Comparison of ENCODE assay signal across 24 cellular contexts in the genomic region with DNA sequence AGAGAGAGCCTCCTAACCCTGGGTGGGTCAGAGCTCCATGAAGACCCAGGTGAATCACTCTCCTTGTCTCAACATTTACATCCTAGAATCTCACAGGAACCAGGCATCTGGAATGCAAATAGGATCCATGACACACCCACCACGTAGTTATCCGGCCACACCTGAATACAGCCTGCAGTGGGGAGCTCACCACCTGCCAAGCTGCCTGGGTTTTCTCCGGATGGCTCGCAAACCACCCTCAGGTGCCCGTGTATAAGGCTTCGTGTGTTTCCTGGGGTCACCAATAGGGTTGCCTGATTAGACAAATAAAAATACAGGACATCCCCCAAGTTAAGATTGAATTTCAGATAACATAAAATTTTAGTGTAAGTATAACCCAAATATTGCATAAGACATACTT.
"Had no signal": no experiment of that assay in that cellular context is flagged by ENCODE, and none has a peak within 500 bp of the region (broad histone marks: within the 10 kb centered on the region; RNA-seq: fewer than 3 reads in every experiment).

No MANE protein-coding gene starts in this region.

- H3K9ac ChIP-seq: KMS-11 had no signal

- H3K4me3 Mint-ChIP-seq: activated CD4-positive, alpha-beta T cell treated with anti-CD3 and anti-CD28 coated beads, Interleukin-2, amount 10 ng/mL, durations not matched to agents 24 days and 14 days; activated CD8-positive, alpha-beta T cell treated with anti-CD3 and anti-CD28 coated beads for 36 hours; activated naive CD4-positive, alpha-beta T cell treated with anti-CD3 and anti-CD28 coated beads for 36 hours; activated naive CD8-positive, alpha-beta T cell treated with anti-CD3 and anti-CD28 coated beads, Interleukin-2, amount 50 U/mL, for 24 hours; activated T-cell treated with anti-CD3 and anti-CD28 coated beads, Interleukin-2, amount 50 U/mL, for 4 hours; activated T-helper 1 cell treated with anti-CD3 and anti-CD28 coated beads, Interleukin-12 subunit alpha, Interleukin-12 subunit beta, Interleukin-2, Interleukin-4 antibody, amounts not matched to agents 30 ng/mL and 10 ng/mL and 1 ng/mL, durations not matched to agents 14 hours and 24 hours and 36 hours; T-helper 1 cell treated with Interleukin-12 subunit alpha and Interleukin-12 subunit beta and Interleukin-4 antibody, amounts not matched to agents 30 μg/mL and 1 μg/mL, for 36 hours; T-helper 2 cell treated with Interferon-gamma antibody and Interleukin-4, amounts not matched to agents 5 μg/mL and 100 μg/mL, for 36 hours had no signal

- H3K4me1 Mint-ChIP-seq: activated CD4-positive, alpha-beta T cell treated with anti-CD3 and anti-CD28 coated beads, Interleukin-2, amount 10 ng/mL, durations not matched to agents 24 days and 14 days; activated naive CD8-positive, alpha-beta T cell treated with anti-CD3 and anti-CD28 coated beads, Interleukin-2, amount 50 U/mL, for 24 hours had no signal

- H3K36me3 ChIP-seq: brain microvascular endothelial cell had no signal

- H3K9me3 Mint-ChIP-seq: activated CD4-positive, alpha-beta T cell treated with anti-CD3 and anti-CD28 coated beads, Interleukin-2, amount 10 ng/mL, durations not matched to agents 24 days and 14 days; activated CD8-positive, alpha-beta T cell treated with anti-CD3 and anti-CD28 coated beads for 36 hours; activated naive CD4-positive, alpha-beta T cell treated with anti-CD3 and anti-CD28 coated beads for 36 hours; activated naive CD4-positive, alpha-beta T cell treated with anti-CD3 and anti-CD28 coated beads, Interleukin-2, amount 50 U/mL, for 72 hours; activated naive CD8-positive, alpha-beta T cell treated with anti-CD3 and anti-CD28 coated beads, Interleukin-2, amount 50 U/mL, for 24 hours; activated T-cell treated with anti-CD3 and anti-CD28 coated beads, Interleukin-2, amount 50 U/mL, for 4 hours; activated T-helper 1 cell treated with anti-CD3 and anti-CD28 coated beads, Interleukin-12 subunit alpha, Interleukin-12 subunit beta, Interleukin-2, Interleukin-4 antibody, amounts not matched to agents 30 ng/mL and 10 ng/mL and 1 ng/mL, durations not matched to agents 14 hours and 24 hours and 36 hours; T-helper 1 cell treated with Interleukin-12 subunit alpha and Interleukin-12 subunit beta and Interleukin-4 antibody, amounts not matched to agents 30 μg/mL and 1 μg/mL, for 36 hours; T-helper 2 cell treated with Interferon-gamma antibody and Interleukin-4, amounts not matched to agents 5 μg/mL and 100 μg/mL, for 36 hours had no signal

- H3K27ac ChIP-seq: brain microvascular endothelial cell, KMS-11 had no signal

- H3K27me3 Mint-ChIP-seq: activated CD4-positive, alpha-beta T cell treated with anti-CD3 and anti-CD28 coated beads, Interleukin-2, amount 10 ng/mL, durations not matched to agents 24 days and 14 days; activated CD8-positive, alpha-beta T cell treated with anti-CD3 and anti-CD28 coated beads for 36 hours; activated naive CD8-positive, alpha-beta T cell treated with anti-CD3 and anti-CD28 coated beads, Interleukin-2, amount 50 U/mL, for 24 hours had no signal

- H3K27me3 ChIP-seq: brain microvascular endothelial cell had no signal

- DNase-seq: activated CD4-positive, alpha-beta T cell treated with anti-CD3 and anti-CD28 coated beads, Interleukin-2, amount 10 ng/mL, durations not matched to agents 24 days and 14 days; activated CD4-positive, alpha-beta T cell treated with anti-CD3 and anti-CD28 coated beads, Interleukin-2, amount 50 U/mL, for 4 hours; activated CD8-positive, alpha-beta T cell treated with anti-CD3 and anti-CD28 coated beads for 36 hours; activated gamma-delta T cell treated with Interleukin-2 at 50 U/mL for 16 hours; activated naive CD4-positive, alpha-beta T cell treated with anti-CD3 and anti-CD28 coated beads for 36 hours; activated naive CD8-positive, alpha-beta T cell treated with anti-CD3 and anti-CD28 coated beads, Interleukin-2, amount 50 U/mL, for 24 hours; activated T-cell treated with anti-CD3 and anti-CD28 coated beads for 4 hours; activated T-cell treated with anti-CD3 and anti-CD28 coated beads, Interleukin-2, amount 50 U/mL, for 4 hours; aorta; brain microvascular endothelial cell; MM.1S; MV-4-11; NCI-H1092; NCI-H1436 treated with DMSO at 0.1 percent for 48 hours; NCI-H1694 treated with DMSO at 0.1 percent for 48 hours; NCI-H2029; NCI-H345; NCI-H524 treated with DMSO at 0.1 percent for 48 hours had no signal

- H3K27ac Mint-ChIP-seq: activated CD4-positive, alpha-beta T cell treated with anti-CD3 and anti-CD28 coated beads, Interleukin-2, amount 10 ng/mL, durations not matched to agents 24 days and 14 days; activated CD8-positive, alpha-beta T cell treated with anti-CD3 and anti-CD28 coated beads for 36 hours; activated naive CD4-positive, alpha-beta T cell treated with anti-CD3 and anti-CD28 coated beads for 36 hours; activated naive CD4-positive, alpha-beta T cell treated with anti-CD3 and anti-CD28 coated beads, Interleukin-2, amount 50 U/mL, for 72 hours; activated naive CD8-positive, alpha-beta T cell treated with anti-CD3 and anti-CD28 coated beads, Interleukin-2, amount 50 U/mL, for 24 hours; activated T-helper 1 cell treated with anti-CD3 and anti-CD28 coated beads, Interleukin-12 subunit alpha, Interleukin-12 subunit beta, Interleukin-2, Interleukin-4 antibody, amounts not matched to agents 30 ng/mL and 10 ng/mL and 1 ng/mL, durations not matched to agents 14 hours and 24 hours and 36 hours; T-helper 1 cell treated with Interleukin-12 subunit alpha and Interleukin-12 subunit beta and Interleukin-4 antibody, amounts not matched to agents 30 μg/mL and 1 μg/mL, for 36 hours; T-helper 2 cell treated with Interferon-gamma antibody and Interleukin-4, amounts not matched to agents 5 μg/mL and 100 μg/mL, for 36 hours had no signal

- H3K4me2 ChIP-seq: KMS-11 had no signal

- ATAC-seq: activated CD8-positive, alpha-beta T cell treated with anti-CD3 and anti-CD28 coated beads for 36 hours; activated naive CD4-positive, alpha-beta T cell treated with anti-CD3 and anti-CD28 coated beads, Interleukin-2, amount 50 U/mL, for 72 hours; activated naive CD8-positive, alpha-beta T cell treated with anti-CD3 and anti-CD28 coated beads, Interleukin-2, amount 50 U/mL, for 24 hours; activated T-cell treated with anti-CD3 and anti-CD28 coated beads, Interleukin-2, amount 50 U/mL, for 4 hours; Panc1 had no signal
